In genomic region chr1:52203935-52204625, GRCh38 we compare ENCODE assay signal across 23 cellular contexts.
DNase-seq lines count a peak whose midpoint lies in the region; ATAC-seq and TF ChIP-seq lines count a peak whose summit lies in the region.
"Had no signal": no experiment of that assay in that cellular context is flagged by ENCODE, and none has a peak within 500 bp of the region (broad histone marks: within the 10 kb centered on the region; RNA-seq: fewer than 3 reads in every experiment).

No MANE protein-coding gene starts in this region.

- H3K27ac ChIP-seq in BLaER1 = no peak overlapping the region
- no peak overlapping the region for H3K27ac ChIP-seq in OCI-LY3 (ENCODE audit: low read length)
- no peak overlapping the region for H3K27ac ChIP-seq in thyroid gland
- H3K27ac ChIP-seq: spleen, stomach had no signal

- H3K36me3 ChIP-seq in BLaER1 (peaks cover 13% of the 10 kb centered on the region), OCI-LY3 (replicated peaks; ENCODE audit: low read depth, low read length) (no peaks in the 10 kb centered on the region), thyroid gland (no peaks in the 10 kb centered on the region)
- H3K36me3 ChIP-seq: HAP-1, spleen, stomach had no signal

- H3K4me3 ChIP-seq in BLaER1 (no peak overlapping the region), OCI-LY3 (ENCODE audit: low read length) (no peak overlapping the region), thyroid gland (replicated peaks in 1 of 3) (no peak overlapping the region)
- H3K4me3 ChIP-seq: HAP-1, spleen, stomach had no signal

- no peak for TF ChIP-seq POLR2A in thyroid gland (IDR thresholded peaks at IDR 0.05)

- 95 to 97% methylated on average over 7 of the region's 7 CpGs for WGBS in thyroid gland, 2 donors

- H2AFZ ChIP-seq in OCI-LY3 (ENCODE audit: low read depth, low read length) = no peak overlapping the region

- no peak for TF ChIP-seq CTCF in OCI-LY3 (IDR thresholded peaks at IDR 0.05; ENCODE audit: low read depth, low read length)
- no peak for TF ChIP-seq CTCF in chondrocyte (IDR thresholded peaks at IDR 0.05)
- no peak for TF ChIP-seq CTCF in CD14-positive monocyte (IDR thresholded peaks at IDR 0.05)
- no peak for TF ChIP-seq CTCF in thyroid gland (IDR thresholded peaks at IDR 0.05)

- intact Hi-C loops in CD14-positive monocyte (cut with micrococcal nuclease) (no loop called here), thyroid gland (cut with DNase I) (no loop called here)

- H3K27me3 Mint-ChIP-seq in chondrocyte (ENCODE audit: low read depth) = no peaks in the 10 kb centered on the region
- H3K27me3 Mint-ChIP-seq in activated CD4-positive, alpha-beta T cell treated with anti-CD3 and anti-CD28 coated beads, Interleukin-2, amount 10 ng/mL, durations not matched to agents 7 days and 5 days = no peaks in the 10 kb centered on the region
- H3K27me3 Mint-ChIP-seq in CD14-positive monocyte (ENCODE audit: low read depth in 3 of 3) = peaks cover 19 to 36% (median 19%) of the 10 kb centered on the region in 3 donors
- H3K27me3 Mint-ChIP-seq: activated T-cell treated with anti-CD3 and anti-CD28 coated beads, Interleukin-2, amount 50 U/mL, for 24 hours had no signal

- ATAC-seq in GM19351 (IDR thresholded peaks at IDR 0.05; ENCODE audit: unreplicated experiment) = no peak

- peaks cover 14% of the 10 kb centered on the region for H3K4me1 ChIP-seq in BLaER1
- H3K4me1 ChIP-seq in OCI-LY3 (ENCODE audit: low read length) = peaks cover 12% of the 10 kb centered on the region
- H3K4me1 ChIP-seq in thyroid gland = no peaks in the 10 kb centered on the region
- H3K4me1 ChIP-seq: HAP-1 had no signal

- H3K9ac ChIP-seq in BLaER1 = no peak overlapping the region
- no peak overlapping the region for H3K9ac ChIP-seq in OCI-LY3 (ENCODE audit: low read length)
- H3K9ac ChIP-seq: SK-N-SH had no signal

- H3K27me3 ChIP-seq in BLaER1 (no peaks in the 10 kb centered on the region), OCI-LY3 (ENCODE audit: low read depth, low read length) (no peaks in the 10 kb centered on the region), thyroid gland (no peaks in the 10 kb centered on the region)
- H3K27me3 ChIP-seq: stomach had no signal

- H3K9me3 ChIP-seq in BLaER1 = peaks cover 22% of the 10 kb centered on the region
- H3K9me3 ChIP-seq in OCI-LY3 (ENCODE audit: insufficient read depth, low read length) = no peaks in the 10 kb centered on the region
- no peaks in the 10 kb centered on the region for H3K9me3 ChIP-seq in thyroid gland
- H3K9me3 ChIP-seq: HAP-1 had no signal

- H3K4me3 Mint-ChIP-seq in chondrocyte (ENCODE audit: unreplicated experiment) = no peak overlapping the region
- no peak overlapping the region for H3K4me3 Mint-ChIP-seq in activated CD4-positive, alpha-beta T cell treated with anti-CD3 and anti-CD28 coated beads, Interleukin-2, amount 10 ng/mL, durations not matched to agents 7 days and 5 days
- no peak overlapping the region for H3K4me3 Mint-ChIP-seq in CD14-positive monocyte
- H3K4me3 Mint-ChIP-seq: activated naive CD4-positive, alpha-beta T cell treated with anti-CD3 and anti-CD28 coated beads for 36 hours; dendritic cell treated with granulocyte-macrophage colony-stimulating factor and Interleukin-4, amounts not matched to agents 40 ng/mL and 50 ng/mL, for 4 days; memory B cell had no signal

- H3K36me3 Mint-ChIP-seq in chondrocyte (ENCODE audit: low read depth) (peaks cover 4% of the 10 kb centered on the region), CD14-positive monocyte (no peaks in the 10 kb centered on the region)
- H3K36me3 Mint-ChIP-seq in activated CD4-positive, alpha-beta T cell treated with anti-CD3 and anti-CD28 coated beads, Interleukin-2, amount 10 ng/mL, durations not matched to agents 7 days and 5 days (ENCODE audit: low read depth) = no peaks in the 10 kb centered on the region
- H3K36me3 Mint-ChIP-seq: memory B cell had no signal

- peak; percentile 68 for DNase-seq in KBM-7
- DNase-seq in chondrocyte (ENCODE audit: low spot score) = no peak
- no peak for DNase-seq in activated CD4-positive, alpha-beta T cell treated with anti-CD3 and anti-CD28 coated beads, Interleukin-2, amount 10 ng/mL, durations not matched to agents 7 days and 5 days
- DNase-seq in CD14-positive monocyte (ENCODE audit: low spot score) = no peak
- DNase-seq in thyroid gland = no peak
- DNase-seq: activated CD8-positive, alpha-beta memory T cell treated with anti-CD3 and anti-CD28 coated beads for 24 hours; activated naive CD4-positive, alpha-beta T cell treated with anti-CD3 and anti-CD28 coated beads for 36 hours; activated T-cell treated with anti-CD3 and anti-CD28 coated beads, Interleukin-2, amount 50 U/mL, for 24 hours; amygdala; kidney glomerular epithelial cell; NCI-H1105; NCI-H2029 treated with DMSO at 0.1 percent for 48 hours; nucleus accumbens; SK-N-SH; spleen; stimulated activated CD4-positive, alpha-beta T cell treated with anti-CD3 and anti-CD28 coated beads, Interleukin-4, amount 100 ng/mL, for 24 hours; stomach had no signal

- in situ Hi-C loops in KBM-7 (cut with MboI; ENCODE audit: low pct_unique_long_range_greater_than_20kb, low sequenced_read_pairs) = no loop called here

- CTCF ChIA-PET in activated CD4-positive, alpha-beta T cell treated with anti-CD3 and anti-CD28 coated beads, Interleukin-2, amount 10 ng/mL, durations not matched to agents 7 days and 5 days (lab: Charles Lee) = interaction anchor here (0.6 kb wide), 2 partner anchors 184 to 375 kb away, joined by 3 to 4 read pairs; no protein-coding TSS in a partner anchor

- H4K20me1 ChIP-seq in BLaER1 (no peaks in the 10 kb centered on the region; the same call in 1 of the 2 replicates), OCI-LY3 (ENCODE audit: insufficient read depth, low read length) (no peaks in the 10 kb centered on the region)

- H3K27ac Mint-ChIP-seq in chondrocyte (ENCODE audit: unreplicated experiment) = peak overlapping the region; percentile 8
- no peak overlapping the region for H3K27ac Mint-ChIP-seq in activated CD4-positive, alpha-beta T cell treated with anti-CD3 and anti-CD28 coated beads, Interleukin-2, amount 10 ng/mL, durations not matched to agents 7 days and 5 days
- H3K27ac Mint-ChIP-seq in CD14-positive monocyte = no peak overlapping the region
- H3K27ac Mint-ChIP-seq: activated naive CD4-positive, alpha-beta T cell treated with anti-CD3 and anti-CD28 coated beads for 36 hours; activated T-cell treated with anti-CD3 and anti-CD28 coated beads, Interleukin-2, amount 50 U/mL, for 24 hours; dendritic cell treated with granulocyte-macrophage colony-stimulating factor and Interleukin-4, amounts not matched to agents 40 ng/mL and 50 ng/mL, for 4 days; memory B cell had no signal

- peaks cover 10% of the 10 kb centered on the region for H3K9me3 Mint-ChIP-seq in chondrocyte (ENCODE audit: low read depth)
- peaks cover 3% of the 10 kb centered on the region for H3K9me3 Mint-ChIP-seq in activated CD4-positive, alpha-beta T cell treated with anti-CD3 and anti-CD28 coated beads, Interleukin-2, amount 10 ng/mL, durations not matched to agents 7 days and 5 days
- peaks cover 0 to 23% (median 12%) of the 10 kb centered on the region in 7 donors for H3K9me3 Mint-ChIP-seq in CD14-positive monocyte

- H3K79me2 ChIP-seq in OCI-LY3 (ENCODE audit: low read length) = no peaks in the 10 kb centered on the region

- peaks cover 5% of the 10 kb centered on the region for H3K4me1 Mint-ChIP-seq in chondrocyte (ENCODE audit: low read depth)
- H3K4me1 Mint-ChIP-seq in activated CD4-positive, alpha-beta T cell treated with anti-CD3 and anti-CD28 coated beads, Interleukin-2, amount 10 ng/mL, durations not matched to agents 7 days and 5 days = no peaks in the 10 kb centered on the region
- peaks cover 3% of the 10 kb centered on the region for H3K4me1 Mint-ChIP-seq in CD14-positive monocyte
- H3K4me1 Mint-ChIP-seq: memory B cell had no signal

- H3K4me2 ChIP-seq in BLaER1 (peak overlapping the region; percentile 39), OCI-LY3 (ENCODE audit: low read length) (peak overlapping the region; percentile 64; the same call in 1 of the 2 replicates)
- H3K4me2 ChIP-seq: SK-N-SH had no signal

- POLR2A ChIA-PET in activated CD4-positive, alpha-beta T cell treated with anti-CD3 and anti-CD28 coated beads, Interleukin-2, amount 10 ng/mL, durations not matched to agents 7 days and 5 days (lab: Charles Lee) = no interaction called here
